22 cellular contexts compared by ENCODE assay signal in genomic region chr4:24024157-24024556, GRCh38.
DNase-seq lines count a peak whose midpoint lies in the region; ATAC-seq and TF ChIP-seq lines count a peak whose summit lies in the region.
"Had no signal": no experiment of that assay in that cellular context is flagged by ENCODE, and none has a peak within 500 bp of the region (broad histone marks: within the 10 kb centered on the region; RNA-seq: fewer than 3 reads in every experiment).

No MANE protein-coding gene starts in this region.

- no peaks in the 10 kb centered on the region for H3K27me3 ChIP-seq in gastroesophageal sphincter
- peaks cover 4% of the 10 kb centered on the region for H3K27me3 ChIP-seq in suprapubic skin
- H3K27me3 ChIP-seq in Peyer's patch = no peaks in the 10 kb centered on the region
- H3K27me3 ChIP-seq: thyroid gland had no signal

- no peaks in the 10 kb centered on the region for H3K36me3 ChIP-seq in gastroesophageal sphincter
- no peaks in the 10 kb centered on the region for H3K36me3 ChIP-seq in suprapubic skin
- H3K36me3 ChIP-seq in mucosa of descending colon (ENCODE audit: low read depth) = no peaks in the 10 kb centered on the region
- H3K36me3 ChIP-seq in Peyer's patch = no peaks in the 10 kb centered on the region
- H3K36me3 ChIP-seq: thyroid gland had no signal

- H3K4me1 ChIP-seq in gastroesophageal sphincter (peaks cover 0 to 6% (median 0%) of the 10 kb centered on the region in 3 donors), suprapubic skin (no peaks in the 10 kb centered on the region), mucosa of descending colon (ENCODE audit: low read depth) (no peaks in the 10 kb centered on the region), Peyer's patch (no peaks in the 10 kb centered on the region)
- H3K4me1 ChIP-seq: thyroid gland had no signal

- DNase-seq in EH (ENCODE audit: low read depth) = peak; percentile 59
- peak; percentile 61 for DNase-seq in choroid plexus epithelial cell (ENCODE audit: low read depth)
- no peak for DNase-seq in suprapubic skin (ENCODE audit: low spot score in 2 of 2)
- DNase-seq in mucosa of descending colon = no peak
- DNase-seq in Peyer's patch = no peak
- DNase-seq in NCI-H128 (lab: John Stamatoyannopoulos, UW; ENCODE audit: unreplicated experiment) = no peak
- DNase-seq: ACHN; activated CD4-positive, alpha-beta T cell treated with anti-CD3 and anti-CD28 coated beads for 4 hours; activated effector memory CD4-positive, alpha-beta T cell treated with Interleukin-2 at 50 U/mL for 16 hours; activated naive CD8-positive, alpha-beta T cell treated with anti-CD3 and anti-CD28 coated beads for 36 hours; CD4-positive, CD25-positive, alpha-beta regulatory T cell; left ventricle myocardium superior; NCI-H1048; NCI-H226; small intestine; stimulated activated CD8-positive, alpha-beta memory T cell treated with anti-CD3 and anti-CD28 coated beads, Interleukin-4, amount 100 ng/mL, for 48 hours; stimulated activated naive CD8-positive, alpha-beta T cell treated with anti-CD3 and anti-CD28 coated beads, Interleukin-15, amount 100 ng/mL, for 72 hours; thyroid gland had no signal

- TF ChIP-seq POLR2A in gastroesophageal sphincter (IDR thresholded peaks at IDR 0.05) (no peak), suprapubic skin (IDR thresholded peaks at IDR 0.05) (no peak), Peyer's patch (IDR thresholded peaks at IDR 0.05) (no peak)

- ATAC-seq in gastroesophageal sphincter = peak; percentile 81
- no peak for ATAC-seq in mucosa of descending colon
- ATAC-seq: left ventricle myocardium superior; natural killer cell treated with Interleukin-12 subunit alpha and Interleukin-12 subunit beta and Interleukin-15 and Interleukin-18, amount 100 ng/mL, for 72 hours; Panc1; stimulated activated naive CD8-positive, alpha-beta T cell treated with anti-CD3 and anti-CD28 coated beads, Interleukin-15, amount 100 ng/mL, for 72 hours had no signal

- H3K4me3 ChIP-seq in choroid plexus epithelial cell (ENCODE audit: low read depth, low read length) = no peak overlapping the region
- no peak overlapping the region for H3K4me3 ChIP-seq in gastroesophageal sphincter
- H3K4me3 ChIP-seq in suprapubic skin = no peak overlapping the region
- H3K4me3 ChIP-seq in mucosa of descending colon = no peak overlapping the region
- no peak overlapping the region for H3K4me3 ChIP-seq in Peyer's patch
- H3K4me3 ChIP-seq: thyroid gland had no signal

- H3K27ac ChIP-seq in gastroesophageal sphincter (peak overlapping the region in 1 of 4 donors; percentile 54), suprapubic skin (no peak overlapping the region), Peyer's patch (no peak overlapping the region)
- H3K27ac ChIP-seq: epithelial cell of prostate, thyroid gland had no signal

- no peak for TF ChIP-seq CTCF in choroid plexus epithelial cell (conservative IDR thresholded peaks at IDR 0.05; ENCODE audit: low read depth, low read length)
- TF ChIP-seq CTCF in gastroesophageal sphincter (IDR thresholded peaks at IDR 0.05) = peak in 1 of 4 experiments; percentile 23
- TF ChIP-seq CTCF in suprapubic skin (IDR thresholded peaks at IDR 0.05) = no peak
- no peak for TF ChIP-seq CTCF in mucosa of descending colon (IDR thresholded peaks at IDR 0.05)
- no peak for TF ChIP-seq CTCF in Peyer's patch (IDR thresholded peaks at IDR 0.05)

- TF ChIP-seq EP300 in gastroesophageal sphincter (IDR thresholded peaks at IDR 0.05) (no peak), suprapubic skin (IDR thresholded peaks at IDR 0.05) (peak; percentile 67)

- intact Hi-C loops in mucosa of descending colon (cut with DNase I, micrococcal nuclease) = no loop called here

- H3K9me3 ChIP-seq in gastroesophageal sphincter (no peaks in the 10 kb centered on the region), suprapubic skin (no peaks in the 10 kb centered on the region), mucosa of descending colon (no peaks in the 10 kb centered on the region), Peyer's patch (no peaks in the 10 kb centered on the region)
- H3K9me3 ChIP-seq: thyroid gland had no signal

- 58 to 65% methylated on average over 4 of the region's 4 CpGs for WGBS in gastroesophageal sphincter (ENCODE audit: low coverage in 1 of 2), 2 donors
- 77% methylated on average over 4 of the region's 4 CpGs for WGBS in suprapubic skin

Comparison
In these comparisons a context has a peak if more than half of its experiments do, and no peak if none do; other contexts are left out.
1. DNase-seq: peak in EH (single experiment) and choroid plexus epithelial cell (single experiment); none in suprapubic skin (0 of 2), mucosa of descending colon (0 of 3), Peyer's patch (0 of 3) and NCI-H128 (single experiment).